Comparison of ENCODE assay signal across 28 cellular contexts in the genomic region with DNA sequence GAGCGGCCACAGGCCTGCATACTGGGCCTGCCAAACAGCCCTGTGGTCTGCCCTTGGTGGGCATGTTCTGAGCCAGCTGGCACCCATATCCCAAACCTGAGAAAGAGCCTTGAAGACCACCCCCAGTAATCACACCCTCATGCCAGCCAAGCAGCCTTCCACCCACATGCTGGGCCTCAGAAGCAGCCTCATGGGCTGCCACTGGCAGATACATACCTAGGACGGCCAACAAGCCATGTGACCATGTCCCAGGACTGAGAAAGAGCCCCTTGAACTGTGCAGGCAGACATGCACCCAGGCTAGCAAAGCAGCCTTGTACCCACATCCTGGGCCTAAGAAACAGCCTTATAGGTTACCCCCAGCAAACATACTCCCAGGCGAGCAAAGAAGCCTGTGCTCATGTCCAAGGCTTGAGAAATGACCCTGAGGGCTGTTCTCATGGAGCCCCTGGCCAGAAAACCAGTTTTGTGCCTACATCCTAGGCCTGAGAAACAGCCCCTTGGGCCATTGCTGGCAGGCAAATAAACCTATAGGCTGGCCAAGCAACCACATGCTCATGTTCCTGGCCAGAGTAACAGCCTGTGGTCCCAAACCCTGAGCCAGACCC.
"Had no signal": no experiment of that assay in that cellular context is flagged by ENCODE, and none has a peak within 500 bp of the region (broad histone marks: within the 10 kb centered on the region; RNA-seq: fewer than 3 reads in every experiment).

No MANE protein-coding gene starts in this region.

- H3K9me3 ChIP-seq: neutrophil, psoas muscle, right lobe of liver, sigmoid colon, stomach, thoracic aorta, thyroid gland, tibial nerve, upper lobe of right lung, uterus had no signal

- H3K27me3 ChIP-seq: neural progenitor cell, neutrophil, right lobe of liver, sigmoid colon, stomach, thyroid gland, tibial nerve, upper lobe of right lung, uterus had no signal

- H3K9me3 Mint-ChIP-seq: naive thymus-derived CD4-positive, alpha-beta T cell; nephron; neural progenitor cell; stimulated activated effector memory CD8-positive, alpha-beta T cell treated with anti-CD3 and anti-CD28 coated beads, Interleukin-12 subunit alpha, Interleukin-12 subunit beta, amount 100 ng/mL, for 72 hours; stimulated activated naive B cell treated with anti-CD40 and anti-IgM and Interleukin-4, amounts not matched to agents 10 μg/mL and 1 μg/mL and 100 μg/mL, for 72 hours; stimulated activated naive CD8-positive, alpha-beta T cell treated with anti-CD3 and anti-CD28 coated beads, Interleukin-15, Interleukin-2, amounts not matched to agents 100 ng/mL and 50 ng/mL, for 24 hours; type B pancreatic cell had no signal

- H3K27ac ChIP-seq: neural progenitor cell, neutrophil, parathyroid adenoma, psoas muscle, right lobe of liver, sigmoid colon, stomach, thoracic aorta, thyroid gland, tibial nerve, upper lobe of right lung, uterus had no signal

- H3K4me1 ChIP-seq: neural progenitor cell, parathyroid adenoma, psoas muscle, right lobe of liver, sigmoid colon, stomach, thyroid gland, tibial nerve, upper lobe of right lung, uterus had no signal

- H3K4me3 Mint-ChIP-seq: naive thymus-derived CD4-positive, alpha-beta T cell; nephron; neural progenitor cell; stimulated activated effector memory CD8-positive, alpha-beta T cell treated with anti-CD3 and anti-CD28 coated beads, Interleukin-12 subunit alpha, Interleukin-12 subunit beta, amount 100 ng/mL, for 72 hours; stimulated activated naive B cell treated with anti-CD40 and anti-IgM and Interleukin-4, amounts not matched to agents 10 μg/mL and 1 μg/mL and 100 μg/mL, for 72 hours; stimulated activated naive CD8-positive, alpha-beta T cell treated with anti-CD3 and anti-CD28 coated beads, Interleukin-15, Interleukin-2, amounts not matched to agents 100 ng/mL and 50 ng/mL, for 24 hours; type B pancreatic cell had no signal

- H3K4me2 ChIP-seq: neural progenitor cell had no signal

- H3K36me3 ChIP-seq: uterus had no signal

- H3K79me2 ChIP-seq: parathyroid adenoma had no signal

- H3K4me1 Mint-ChIP-seq: nephron; neural progenitor cell; stimulated activated effector memory CD8-positive, alpha-beta T cell treated with anti-CD3 and anti-CD28 coated beads, Interleukin-12 subunit alpha, Interleukin-12 subunit beta, amount 100 ng/mL, for 72 hours; stimulated activated naive B cell treated with anti-CD40 and anti-IgM and Interleukin-4, amounts not matched to agents 10 μg/mL and 1 μg/mL and 100 μg/mL, for 72 hours had no signal

- ATAC-seq: naive thymus-derived CD4-positive, alpha-beta T cell; psoas muscle; stimulated activated effector memory CD8-positive, alpha-beta T cell treated with anti-CD3 and anti-CD28 coated beads, Interleukin-12 subunit alpha, Interleukin-12 subunit beta, amount 100 ng/mL, for 72 hours; stimulated activated naive B cell treated with anti-CD40 and anti-IgM and Interleukin-4, amounts not matched to agents 10 μg/mL and 1 μg/mL and 100 μg/mL, for 72 hours; upper lobe of right lung had no signal

- H2AFZ ChIP-seq: neural progenitor cell, parathyroid adenoma had no signal

- H3K9ac ChIP-seq: neural progenitor cell, parathyroid adenoma had no signal

- H3K27ac Mint-ChIP-seq: nephron; neural progenitor cell; progenitor cell of endocrine pancreas; stimulated activated effector memory CD8-positive, alpha-beta T cell treated with anti-CD3 and anti-CD28 coated beads, Interleukin-12 subunit alpha, Interleukin-12 subunit beta, amount 100 ng/mL, for 72 hours; stimulated activated naive B cell treated with anti-CD40 and anti-IgM and Interleukin-4, amounts not matched to agents 10 μg/mL and 1 μg/mL and 100 μg/mL, for 72 hours; stimulated activated naive CD8-positive, alpha-beta T cell treated with anti-CD3 and anti-CD28 coated beads, Interleukin-15, Interleukin-2, amounts not matched to agents 100 ng/mL and 50 ng/mL, for 24 hours; type B pancreatic cell had no signal

- H3K27me3 Mint-ChIP-seq: naive thymus-derived CD4-positive, alpha-beta T cell; progenitor cell of endocrine pancreas; stimulated activated naive B cell treated with anti-CD40 and anti-IgM and Interleukin-4, amounts not matched to agents 10 μg/mL and 1 μg/mL and 100 μg/mL, for 72 hours; stimulated activated naive CD8-positive, alpha-beta T cell treated with anti-CD3 and anti-CD28 coated beads, Interleukin-15, Interleukin-2, amounts not matched to agents 100 ng/mL and 50 ng/mL, for 24 hours; type B pancreatic cell had no signal

- H3K4me3 ChIP-seq: neural progenitor cell, psoas muscle, right lobe of liver, sigmoid colon, stomach, thoracic aorta, thyroid gland, tibial nerve, upper lobe of right lung, uterus had no signal

- DNase-seq: naive thymus-derived CD4-positive, alpha-beta T cell; nucleus accumbens; posterior cingulate gyrus; psoas muscle; right cardiac atrium; right lobe of liver; sigmoid colon; small intestine; stimulated activated CD4-positive, alpha-beta T cell treated with anti-CD3 and anti-CD28 coated beads, Interleukin-15, amount 100 ng/mL, for 24 hours; stimulated activated CD4-positive, alpha-beta T cell treated with anti-CD3 and anti-CD28 coated beads, Interleukin-2, amount 100 ng/mL, for 24 hours; stimulated activated CD4-positive, alpha-beta T cell treated with anti-CD3 and anti-CD28 coated beads, Interleukin-2, amount 100 ng/mL, for 48 hours; stimulated activated CD4-positive, alpha-beta T cell treated with anti-CD3 and anti-CD28 coated beads, Interleukin-4, amount 100 ng/mL, for 24 hours; stimulated activated naive B cell treated with anti-CD40 and anti-IgM and Interleukin-4, amounts not matched to agents 10 μg/mL and 1 μg/mL and 100 μg/mL, for 72 hours; stimulated activated naive CD4-positive, alpha-beta T cell treated with Interleukin-2 at 50 U/mL for 16 hours; stomach; thyroid gland; upper lobe of right lung; uterus had no signal
